16 cellular contexts compared by ENCODE assay signal in genomic region chr17:27845264-27846041, GRCh38. TPM values are rescaled to one million over a fixed set of nuclear protein-coding genes. Genes with fewer than 3 reads are reported as not detected.
DNase-seq lines count a peak whose midpoint lies in the region; ATAC-seq and TF ChIP-seq lines count a peak whose summit lies in the region.
"Had no signal": no experiment of that assay in that cellular context is flagged by ENCODE, and none has a peak within 500 bp of the region (broad histone marks: within the 10 kb centered on the region; RNA-seq: fewer than 3 reads in every experiment).

No MANE protein-coding gene starts in this region.

- H2AFZ ChIP-seq in smooth muscle cell (ENCODE audit: low read depth) (no peak overlapping the region), H9 (ENCODE audit: low read length) (no peak overlapping the region)

- no peak overlapping the region for H3K27ac ChIP-seq in CD8-positive, alpha-beta T cell (ENCODE audit: low read depth, low read length)
- H3K27ac ChIP-seq in colonic mucosa (peak overlapping the region; percentile 2), smooth muscle cell (ENCODE audit: low read depth) (no peak overlapping the region), H9 (ENCODE audit: insufficient read length, low read depth, low read length) (no peak overlapping the region)
- H3K27ac ChIP-seq: left lung had no signal

- H2BK5ac ChIP-seq in H9 (ENCODE audit: insufficient read length, low read length) = no peak overlapping the region

- TF ChIP-seq CTCF in CD8-positive, alpha-beta T cell (IDR thresholded peaks at IDR 0.05) = no peak
- no peak for TF ChIP-seq CTCF in colonic mucosa (IDR thresholded peaks at IDR 0.05)
- TF ChIP-seq CTCF in natural killer cell (IDR thresholded peaks at IDR 0.05) = no peak
- no peak for TF ChIP-seq CTCF in smooth muscle cell (IDR thresholded peaks at IDR 0.05; ENCODE audit: borderline replicate concordance, insufficient read depth, poor library complexity, severe bottlenecking)
- no peak for TF ChIP-seq CTCF in H9 (conservative IDR thresholded peaks at IDR 0.05)

- H3K9me3 Mint-ChIP-seq in CD8-positive, alpha-beta T cell = no peaks in the 10 kb centered on the region
- no peaks in the 10 kb centered on the region for H3K9me3 Mint-ChIP-seq in natural killer cell
- no peaks in the 10 kb centered on the region for H3K9me3 Mint-ChIP-seq in H9
- H3K9me3 Mint-ChIP-seq: activated naive CD8-positive, alpha-beta T cell treated with anti-CD3 and anti-CD28 coated beads, Interleukin-2, amount 50 U/mL, for 24 hours had no signal

- intact Hi-C loops in CD8-positive, alpha-beta T cell (cut with DNase I, micrococcal nuclease) = loop anchor here in 1 of 2 experiments (5.0 kb wide), 1 partner anchor 38 kb away; no protein-coding TSS in a partner anchor
- intact Hi-C loops in colonic mucosa (cut with DNase I) (no loop called here), natural killer cell (cut with micrococcal nuclease) (no loop called here)

- peak overlapping the region; percentile 60 for H3K27ac Mint-ChIP-seq in CD8-positive, alpha-beta T cell
- peak overlapping the region; percentile 82 to 87 for H3K27ac Mint-ChIP-seq in natural killer cell
- no peak overlapping the region for H3K27ac Mint-ChIP-seq in H9
- H3K27ac Mint-ChIP-seq: progenitor cell of endocrine pancreas had no signal

- H3K9ac ChIP-seq in colonic mucosa (ENCODE audit: low read depth in 2 of 2, low read length in 2 of 2) = no peak overlapping the region
- H3K9ac ChIP-seq in smooth muscle cell (ENCODE audit: low read depth) = no peak overlapping the region
- H3K9ac ChIP-seq in H9 (ENCODE audit: extremely low read depth, insufficient read length, low read length) = no peak overlapping the region

- H3K79me1 ChIP-seq in H9 (ENCODE audit: insufficient read depth, low read depth, low read length, poor library complexity, severe bottlenecking) = no peaks in the 10 kb centered on the region

- H2BK20ac ChIP-seq in H9 (ENCODE audit: low read depth, low read length, poor library complexity, severe bottlenecking) = no peak overlapping the region

- DNase-seq in CD8-positive, alpha-beta T cell = no peak
- DNase-seq in LoVo (ENCODE audit: low spot score) (peak; percentile 20), colonic mucosa (peak; percentile 61), natural killer cell (no peak), smooth muscle cell (lab: John Stamatoyannopoulos, UW; ENCODE audit: unreplicated experiment) (no peak), H9 (no peak), SK-N-DZ (ENCODE audit: low spot score) (no peak)
- DNase-seq: left lung, NCI-H2081 treated with DMSO at 0.1 percent for 48 hours, SW 1271 had no signal

- no peaks in the 10 kb centered on the region for H3F3A ChIP-seq in smooth muscle cell (ENCODE audit: low read depth)

- no peak overlapping the region for H2BK12ac ChIP-seq in H9 (ENCODE audit: insufficient read length, low read depth, low read length)

- no peak overlapping the region for H4K91ac ChIP-seq in H9 (ENCODE audit: insufficient read length, low read depth, low read length)

- no peak overlapping the region for H3T11ph ChIP-seq in H9 (ENCODE audit: low read length)

- no peaks in the 10 kb centered on the region for H3K27me3 ChIP-seq in CD8-positive, alpha-beta T cell (ENCODE audit: insufficient read depth, low read length)
- H3K27me3 ChIP-seq in colonic mucosa (no peaks in the 10 kb centered on the region), smooth muscle cell (ENCODE audit: low read depth) (peaks cover 5% of the 10 kb centered on the region), H9 (ENCODE audit: insufficient read depth, low read length) (no peaks in the 10 kb centered on the region)
- H3K27me3 ChIP-seq: left lung had no signal

- no peak overlapping the region for H3K4me3 ChIP-seq in CD8-positive, alpha-beta T cell (ENCODE audit: low read depth, low read length)
- H3K4me3 ChIP-seq in colonic mucosa (no peak overlapping the region), smooth muscle cell (no peak overlapping the region)
- H3K4me3 ChIP-seq: left lung had no signal

- WGBS in smooth muscle cell (ENCODE audit: low lambda C conversion rate) = 81% methylated on average over 13 of the region's 13 CpGs
- no CpG with 5 or more reads among the region's 13 CpGs for WGBS in H9 (ENCODE audit: extremely low coverage, insufficient read length, low lambda C conversion rate)

- no peaks in the 10 kb centered on the region for H3K36me3 ChIP-seq in CD8-positive, alpha-beta T cell (ENCODE audit: insufficient read depth, low read length)
- H3K36me3 ChIP-seq in colonic mucosa = no peaks in the 10 kb centered on the region
- H3K36me3 ChIP-seq in smooth muscle cell (ENCODE audit: low read depth) = no peaks in the 10 kb centered on the region
- H3K36me3 ChIP-seq: left lung had no signal

- H2BK120ac ChIP-seq in H9 (ENCODE audit: low read depth, low read length, poor library complexity, severe bottlenecking) = no peak overlapping the region

- H4K5ac ChIP-seq in H9 (ENCODE audit: insufficient read length, low read depth, low read length) = no peak overlapping the region

- no peak for ATAC-seq in CD8-positive, alpha-beta T cell
- peak in 2 of 3 donors; percentile 16 to 35 for ATAC-seq in natural killer cell
- ATAC-seq in GM19395 (IDR thresholded peaks at IDR 0.05; ENCODE audit: unreplicated experiment) = no peak
- ATAC-seq: esophagus mucosa, left lung had no signal

- no peaks in the 10 kb centered on the region for H3K23me2 ChIP-seq in H9 (ENCODE audit: insufficient read length, low read depth, low read length, poor library complexity, severe bottlenecking)

- peaks cover 6% of the 10 kb centered on the region for H3K4me1 ChIP-seq in CD8-positive, alpha-beta T cell (ENCODE audit: insufficient read depth, low read length)
- no peaks in the 10 kb centered on the region for H3K4me1 ChIP-seq in colonic mucosa
- no peaks in the 10 kb centered on the region for H3K4me1 ChIP-seq in smooth muscle cell (ENCODE audit: low read depth)
- H3K4me1 ChIP-seq in H9 (ENCODE audit: insufficient read depth, low read length) = 0 out of 2 replicates have a peak, but pooled peaks cover 3% of the 10 kb centered on the region

- no peak overlapping the region for H3K4ac ChIP-seq in H9 (ENCODE audit: low read depth, low read length)

- POLR2A ChIA-PET in CD8-positive, alpha-beta T cell (lab: Charles Lee) = interaction anchor here (1.5 to 2.0 kb wide), 2 partner anchors 40 to 48 kb away, joined by 3 to 6 read pairs; no protein-coding TSS in a partner anchor

- no peaks in the 10 kb centered on the region for H3K9me3 ChIP-seq in CD8-positive, alpha-beta T cell (ENCODE audit: low read length)
- H3K9me3 ChIP-seq in colonic mucosa (no peaks in the 10 kb centered on the region), smooth muscle cell (replicated peaks; ENCODE audit: low read depth) (no peaks in the 10 kb centered on the region), H9 (ENCODE audit: control insufficient read depth, low read depth, low read length) (no peaks in the 10 kb centered on the region)
- H3K9me3 ChIP-seq: left lung had no signal

- H3K4me2 ChIP-seq in smooth muscle cell (no peak overlapping the region), H9 (ENCODE audit: insufficient read depth, insufficient read length, low read length) (no peak overlapping the region)

- peaks cover 23% of the 10 kb centered on the region for H3K4me1 Mint-ChIP-seq in CD8-positive, alpha-beta T cell (ENCODE audit: low read depth)
- peaks cover 29 to 41% of the 10 kb centered on the region in 2 donors for H3K4me1 Mint-ChIP-seq in natural killer cell
- peaks cover 5 to 15% of the 10 kb centered on the region in 2 experiments for H3K4me1 Mint-ChIP-seq in H9

- H2AK5ac ChIP-seq in H9 (ENCODE audit: insufficient read length, low read length) = no peak overlapping the region

- H3K79me2 ChIP-seq in smooth muscle cell (ENCODE audit: low read depth) (no peaks in the 10 kb centered on the region), H9 (ENCODE audit: insufficient read depth, low read length) (no peaks in the 10 kb centered on the region)

- H3K27me3 Mint-ChIP-seq in CD8-positive, alpha-beta T cell (ENCODE audit: low read depth) = no peaks in the 10 kb centered on the region
- H3K27me3 Mint-ChIP-seq in natural killer cell (ENCODE audit: low read depth in 2 of 2) (peaks cover 0 to 4% of the 10 kb centered on the region in 2 donors), H9 (ENCODE audit: low read depth) (no peaks in the 10 kb centered on the region)
- H3K27me3 Mint-ChIP-seq: activated naive CD8-positive, alpha-beta T cell treated with anti-CD3 and anti-CD28 coated beads, Interleukin-2, amount 50 U/mL, for 24 hours had no signal

- no peak overlapping the region for H3K4me3 Mint-ChIP-seq in CD8-positive, alpha-beta T cell
- H3K4me3 Mint-ChIP-seq in natural killer cell = peak overlapping the region; percentile 89
- H3K4me3 Mint-ChIP-seq in H9 = no peak overlapping the region

- H3K23ac ChIP-seq in H9 (ENCODE audit: insufficient read length, low read depth, low read length) = no peak overlapping the region

- no peaks in the 10 kb centered on the region for H3K36me3 Mint-ChIP-seq in CD8-positive, alpha-beta T cell
- H3K36me3 Mint-ChIP-seq in natural killer cell (no peaks in the 10 kb centered on the region), H9 (ENCODE audit: insufficient read depth in 1 of 3, low read depth in 3 of 3) (no peaks in the 10 kb centered on the region; a peak in 1 of 7 replicates)

- CTCF ChIA-PET in CD8-positive, alpha-beta T cell (lab: Charles Lee) = interaction anchor here (0.6 kb wide), 1 partner anchor 8 kb away, joined by 5 read pairs; no protein-coding TSS in a partner anchor

- H4K20me1 ChIP-seq in smooth muscle cell (ENCODE audit: low read depth) (no peaks in the 10 kb centered on the region), H9 (ENCODE audit: control insufficient read depth, insufficient read depth, insufficient read length) (no peaks in the 10 kb centered on the region)

- H3K18ac ChIP-seq in H9 (ENCODE audit: insufficient read length, low read depth, low read length) = no peak overlapping the region

- H3K56ac ChIP-seq in H9 (ENCODE audit: insufficient read length, low read depth, low read length) = no peak overlapping the region

- no peak overlapping the region for H4K8ac ChIP-seq in H9 (replicated peaks; ENCODE audit: insufficient read length, low read depth, low read length)

- H2BK15ac ChIP-seq in H9 (ENCODE audit: low read depth, low read length) = no peak overlapping the region

- H3K14ac ChIP-seq in H9 (ENCODE audit: insufficient read depth, low read length) = no peak overlapping the region

RNA-seq across cellular contexts. Expression of gene NOS2, which starts 45.1 kb away (rescaled TPM):
- total RNA-seq in CD8-positive, alpha-beta T cell = under 1 TPM in 1 of 2 experiments, not detected in 1; 0.08 TPM
- total RNA-seq in colonic mucosa = 10 to 100 TPM; 29.7 to 34.5 TPM
- under 1 TPM in 2 of 3 donors, not detected in 1; 0.19 to 0.20 TPM for total RNA-seq in natural killer cell
- total RNA-seq in smooth muscle cell = not detected in 2 replicates
- 0.05 and 0.16 TPM in 2 replicates for polyA plus RNA-seq in smooth muscle cell
- total RNA-seq in H9 (2021) = 0.35 and 0.59 TPM in 2 replicates
- polyA plus RNA-seq in SK-N-DZ (2014; cell fraction: cytosol; rRNA removed) = 0.09 and 0.10 TPM in 2 replicates
- 0.10 and 0.27 TPM in 2 replicates for polyA plus RNA-seq in SK-N-DZ (2014; cell fraction: nucleus; rRNA removed)
- total RNA-seq: activated CD4-positive, alpha-beta memory T cell treated with anti-CD3 and anti-CD28 coated beads, Interleukin-2, amount 10 ng/mL, durations not matched to agents 7 days and 5 days; esophagus mucosa; NCI-H460 had no signal

RNA-seq across cellular contexts. Expression of gene LYRM9, which starts 47.7 kb away (rescaled TPM):
- total RNA-seq in CD8-positive, alpha-beta T cell = 10 to 100 TPM; 12.5 to 12.8 TPM
- total RNA-seq in colonic mucosa = 1 to 10 TPM; 2.7 to 2.9 TPM
- total RNA-seq in natural killer cell = 10 to 100 TPM in 1 of 3 donors, 1 to 10 TPM in 2; 7.8 to 13.0 (median 9.3) TPM
- total RNA-seq in smooth muscle cell = 10.6 and 15.0 TPM in 2 replicates
- 11.4 and 12.9 TPM in 2 replicates for polyA plus RNA-seq in smooth muscle cell
- 2.2 and 3.2 TPM in 2 replicates for total RNA-seq in H9 (2021)
- 0.83 and 1.5 TPM in 2 replicates for polyA plus RNA-seq in SK-N-DZ (2014; cell fraction: cytosol; rRNA removed)
- polyA plus RNA-seq in SK-N-DZ (2014; cell fraction: nucleus; rRNA removed) = 1.0 and 1.5 TPM in 2 replicates

Comparison
In these comparisons a context has a peak if more than half of its experiments do, and no peak if none do; other contexts are left out.
1. ATAC-seq: peak in natural killer cell (2 of 3); none in CD8-positive, alpha-beta T cell (single experiment) and GM19395 (single experiment).
2. DNase-seq: peak in LoVo (single experiment) and colonic mucosa (single experiment); none in CD8-positive, alpha-beta T cell (0 of 7), natural killer cell (single experiment), smooth muscle cell (single experiment), H9 (single experiment) and SK-N-DZ (single experiment).
3. H3K27ac Mint-ChIP-seq: peak in CD8-positive, alpha-beta T cell (single experiment) and natural killer cell (2 of 2); none in H9 (0 of 3).
4. RNA of gene NOS2, which starts 45.1 kb away (total RNA-seq): 29.7 to 34.5 TPM in colonic mucosa; 0.35 to 0.59 TPM in H9, 0.19 to 0.20 TPM in natural killer cell, 0.08 TPM in CD8-positive, alpha-beta T cell and not detected in smooth muscle cell; every median in the first group is over 10 times any median in the second.